9 cellular contexts compared by ENCODE assay signal in the genomic region with DNA sequence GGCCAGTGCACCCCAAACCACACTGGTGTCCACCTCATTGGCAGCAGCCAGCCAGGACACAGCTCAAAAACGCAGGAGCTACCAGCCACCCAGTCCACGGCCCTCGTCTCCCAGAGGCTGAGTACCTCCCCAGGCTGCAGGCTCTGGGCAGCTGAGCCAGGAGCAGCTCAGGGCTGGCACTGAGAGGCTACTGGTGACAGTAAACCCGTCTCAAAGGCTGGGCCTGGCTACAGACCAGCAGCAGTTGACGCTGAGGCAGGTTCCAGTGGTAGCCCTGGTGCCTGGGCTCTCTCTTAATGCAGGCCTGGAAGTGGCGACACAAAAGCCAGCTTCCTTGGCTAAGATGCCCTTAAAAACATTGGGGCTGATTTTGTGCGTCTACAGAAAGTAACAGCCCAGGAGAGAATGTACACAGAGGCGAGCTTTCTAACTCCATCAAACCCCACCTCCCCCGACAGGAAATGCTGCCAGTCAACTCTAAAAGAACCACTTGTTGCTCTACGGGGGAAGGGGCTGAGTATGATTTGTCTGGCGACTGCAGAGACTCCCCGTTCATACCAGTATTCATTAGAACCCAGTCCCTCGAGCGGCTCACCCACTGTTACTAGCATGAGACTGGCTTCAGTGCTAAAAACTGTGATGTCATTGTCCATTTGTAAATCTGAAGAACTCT.
DNase-seq lines count a peak whose midpoint lies in the region; ATAC-seq, FAIRE-seq and TF ChIP-seq lines count a peak whose summit lies in the region.
"Had no signal": no experiment of that assay in that cellular context is flagged by ENCODE, and none has a peak within 500 bp of the region (broad histone marks: within the 10 kb centered on the region; RNA-seq: fewer than 3 reads in every experiment).

No MANE protein-coding gene starts in this region.

- H3K4me1 ChIP-seq in kidney (ENCODE audit: control insufficient read depth in 1 of 2, insufficient read depth in 1 of 2, low read depth in 1 of 2, low read length in 2 of 2) (peaks cover 4 to 6% of the 10 kb centered on the region in 2 donors), mucosa of descending colon (ENCODE audit: low read depth) (peaks cover 3% of the 10 kb centered on the region)

- ATAC-seq in mucosa of descending colon, result no peak
- ATAC-seq: A549 had no signal

- H3K27ac ChIP-seq in kidney (ENCODE audit: low read depth in 2 of 2, low read length in 2 of 2), result no peak overlapping the region
- H3K27ac ChIP-seq in temporal lobe (ENCODE audit: low read depth, low read length), result peak overlapping the region; percentile 72
- H3K27ac ChIP-seq: A549 had no signal

- H3K36me3 ChIP-seq in kidney (ENCODE audit: control insufficient read depth in 1 of 2, insufficient read depth in 2 of 2, low read length in 2 of 2) (peaks cover 11 to 37% of the 10 kb centered on the region in 2 donors), mucosa of descending colon (ENCODE audit: low read depth) (no peaks in the 10 kb centered on the region)

- H3K9ac ChIP-seq in kidney (ENCODE audit: low read length in 2 of 2), result no peak overlapping the region

- DNase-seq in NCI-H345 treated with DMSO at 0.1 percent for 48 hours (lab: John Stamatoyannopoulos, UW; ENCODE audit: unreplicated experiment) (peak; percentile 6), NCI-H345 (lab: John Stamatoyannopoulos, UW) (no peak), astrocyte of the spinal cord (ENCODE audit: low read depth, low spot score) (peak; percentile 29), kidney (peak; percentile 71), mucosa of descending colon (no peak), D341Med (ENCODE audit: low spot score) (no peak), NCI-H1417 treated with DMSO at 0.1 percent for 48 hours (lab: John Stamatoyannopoulos, UW) (no peak)

- in situ Hi-C loops in astrocyte of the spinal cord (cut with HindIII; ENCODE audit: low sequenced_read_pairs), result no loop called here

- H3K9me3 ChIP-seq in kidney (ENCODE audit: control insufficient read depth in 1 of 2, low read length in 2 of 2) (no peaks in the 10 kb centered on the region), mucosa of descending colon (no peaks in the 10 kb centered on the region)
- H3K9me3 ChIP-seq: A549 had no signal

- no peak for FAIRE-seq in kidney (lab: Jason Lieb, UNC)
- FAIRE-seq: A549 had no signal

- H3K4me3 ChIP-seq in astrocyte of the spinal cord (ENCODE audit: low read depth, low read length), result no peak overlapping the region
- no peak overlapping the region for H3K4me3 ChIP-seq in kidney (ENCODE audit: low read length in 2 of 2)
- H3K4me3 ChIP-seq in mucosa of descending colon, result no peak overlapping the region
- H3K4me3 ChIP-seq: A549 had no signal

- intact Hi-C loops in kidney (cut with DNase I), result no loop called here
- intact Hi-C loops in mucosa of descending colon (cut with DNase I, micrococcal nuclease), result no loop called here

- no peak for TF ChIP-seq CTCF in astrocyte of the spinal cord (IDR thresholded peaks at IDR 0.05; ENCODE audit: low read depth, low read length)
- no peak for TF ChIP-seq CTCF in kidney (IDR thresholded peaks at IDR 0.05; ENCODE audit: borderline replicate concordance, extremely low read depth, insufficient read depth)
- TF ChIP-seq CTCF in mucosa of descending colon (IDR thresholded peaks at IDR 0.05), result no peak

Comparison
In these comparisons a context has a peak if more than half of its experiments do, and no peak if none do; other contexts are left out.
1. DNase-seq: peak in NCI-H345 treated with DMSO at 0.1 percent for 48 hours (single experiment), astrocyte of the spinal cord (single experiment) and kidney (single experiment); none in NCI-H345 (single experiment), mucosa of descending colon (0 of 3), D341Med (single experiment) and NCI-H1417 treated with DMSO at 0.1 percent for 48 hours (single experiment).